18 cellular contexts compared by ENCODE assay signal in the genomic region with DNA sequence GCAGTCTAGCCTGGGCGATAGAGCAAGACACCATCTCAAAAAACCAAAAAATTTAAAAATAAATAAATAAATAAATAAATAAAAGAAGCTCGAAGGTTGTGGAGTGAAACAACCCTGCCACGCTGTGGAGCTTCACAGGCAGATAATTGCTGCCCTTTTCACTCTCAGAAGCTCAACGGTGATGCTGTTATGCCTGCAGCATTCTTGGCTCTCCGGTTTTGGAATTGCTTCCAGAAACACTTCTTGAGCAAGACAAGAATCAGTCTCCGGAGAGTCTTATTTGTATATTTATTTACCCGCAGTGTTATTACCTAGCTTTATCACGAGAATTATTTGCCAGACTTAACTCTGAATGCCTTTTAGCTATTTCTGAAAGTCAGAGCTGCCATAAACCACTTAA. TPM values are rescaled to one million over a fixed set of nuclear protein-coding genes. Genes with fewer than 3 reads are reported as not detected.
DNase-seq lines count a peak whose midpoint lies in the region; ATAC-seq lines count a peak whose summit lies in the region.
"Had no signal": no experiment of that assay in that cellular context is flagged by ENCODE, and none has a peak within 500 bp of the region (broad histone marks: within the 10 kb centered on the region; RNA-seq: fewer than 3 reads in every experiment).

No MANE protein-coding gene starts in this region.

- peak overlapping the region; percentile 42; the same call in 1 of the 2 replicates for H3K27ac ChIP-seq in SK-N-MC
- H3K27ac ChIP-seq: A549, PC-9, SJCRH30 had no signal

- no peak overlapping the region for H3K4me3 ChIP-seq in SK-N-MC
- H3K4me3 ChIP-seq: A549, HAP-1, K562, PC-9, SJCRH30 had no signal

- intact Hi-C loops in left cardiac atrium (cut with DNase I) (no loop called here), left ventricle myocardium superior (cut with micrococcal nuclease) (no loop called here)

- DNase-seq in left cardiac atrium (no peak), left ventricle myocardium superior (no peak), SK-N-MC (ENCODE audit: low read depth, low spot score) (no peak), fibroblast of peridontal ligament (ENCODE audit: extremely low read depth) (peak; percentile 49), renal cortical epithelial cell (ENCODE audit: low read depth) (peak; percentile 29), NCI-H226 (no peak), amniotic stem cell (lab: John Stamatoyannopoulos, UW) (no peak)
- DNase-seq: NCI-H1436 treated with DMSO at 0.1 percent for 48 hours, NCI-H2029 treated with DMSO at 0.1 percent for 48 hours, NCI-H2171 treated with DMSO at 0.1 percent for 48 hours, NCI-H510A treated with DMSO at 0.1 percent for 48 hours, NCI-H82, PC-9, SJCRH30 had no signal

- ATAC-seq in left cardiac atrium (peak; percentile 59 to 71), left ventricle myocardium superior (no peak), HG03378 (IDR thresholded peaks at IDR 0.05; ENCODE audit: unreplicated experiment) (no peak)
- ATAC-seq: A549, K562 had no signal

- H3K36me3 ChIP-seq in SK-N-MC (ENCODE audit: insufficient read depth, low read length) = no peaks in the 10 kb centered on the region
- H3K36me3 ChIP-seq: HAP-1, SJCRH30 had no signal

- H3K9ac ChIP-seq in SK-N-MC (ENCODE audit: insufficient read length) = no peak overlapping the region

- no peaks in the 10 kb centered on the region for H3K9me3 ChIP-seq in SK-N-MC (ENCODE audit: low read depth, low read length)
- H3K9me3 ChIP-seq: A549, HAP-1, SJCRH30 had no signal

RNA-seq across cellular contexts. Expression of gene UBE2H, which starts 40.5 kb away (rescaled TPM):
- 10 to 100 TPM; 65.5 to 77.8 TPM for total RNA-seq in left cardiac atrium
- 121 TPM for total RNA-seq in left ventricle myocardium superior
- 126 and 201 TPM in 2 replicates for total RNA-seq in renal cortical epithelial cell

RNA-seq across cellular contexts. Expression of gene ZC3HC1, which starts 57.9 kb away (rescaled TPM):
- 10 to 100 TPM; 16.0 to 16.2 TPM for total RNA-seq in left cardiac atrium
- 20.8 TPM for total RNA-seq in left ventricle myocardium superior
- 29.1 and 29.2 TPM in 2 replicates for total RNA-seq in renal cortical epithelial cell

Comparison
In these comparisons a context has a peak if more than half of its experiments do, and no peak if none do; other contexts are left out.
1. ATAC-seq: peak in left cardiac atrium (2 of 2); none in left ventricle myocardium superior (single experiment) and HG03378 (single experiment).
2. DNase-seq: peak in fibroblast of peridontal ligament (single experiment) and renal cortical epithelial cell (single experiment); none in left cardiac atrium (single experiment), left ventricle myocardium superior (single experiment), SK-N-MC (single experiment), NCI-H226 (single experiment) and amniotic stem cell (single experiment).